ENCODE assay signal across 11 cellular contexts in genomic region chr6:156579564-156579963, GRCh38.
"Had no signal": no experiment of that assay in that cellular context is flagged by ENCODE, and none has a peak within 500 bp of the region (broad histone marks: within the 10 kb centered on the region; RNA-seq: fewer than 3 reads in every experiment).

No MANE protein-coding gene starts in this region.

- H3K4me2 ChIP-seq: GM23338 had no signal

- FAIRE-seq: H1, H54 had no signal

- H3K9me3 ChIP-seq: HAP-1 had no signal

- H3K4me3 ChIP-seq: GM23248, GM23338, HAP-1 had no signal

- H3K36me3 ChIP-seq: HAP-1 had no signal

- H2AFZ ChIP-seq: GM23248, GM23338 had no signal

- DNase-seq: GM23248, GOT3, H7, H9, HCEC 1CT, HFFc6 had no signal

- H3K4me1 ChIP-seq: HAP-1 had no signal

- ATAC-seq: GM23338, HCT116 had no signal

- H3K9ac ChIP-seq: GM23248 had no signal

- H3K27ac ChIP-seq: GM23248 had no signal
